ENCODE assay signal across 8 cellular contexts in the genomic region with DNA sequence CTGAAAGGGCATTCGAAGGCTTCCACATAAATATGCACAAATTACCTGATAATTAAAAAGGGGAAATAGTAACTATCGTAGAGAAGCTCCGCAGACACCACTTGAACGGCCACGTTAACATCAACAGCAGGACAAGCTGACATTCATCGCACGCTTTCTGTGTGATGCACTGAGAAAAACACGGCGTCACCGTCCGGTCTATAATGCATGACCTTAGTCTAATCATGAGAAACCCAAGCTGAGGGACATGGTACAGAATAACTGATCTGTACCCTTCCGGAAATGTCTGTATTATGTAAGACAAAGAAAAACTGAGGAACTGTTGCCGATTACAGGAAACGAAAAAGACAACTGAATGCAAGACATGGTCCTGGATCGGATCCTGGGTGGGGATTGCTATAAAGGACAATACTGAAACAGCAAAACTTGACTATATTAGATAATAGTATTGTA. TPM values are rescaled to one million over a fixed set of nuclear protein-coding genes. Genes with fewer than 3 reads are reported as not detected.
DNase-seq lines count a peak whose midpoint lies in the region; ATAC-seq and TF ChIP-seq lines count a peak whose summit lies in the region.

No MANE protein-coding gene starts in this region.

- H3K4me3 ChIP-seq in BLaER1, result peak overlapping the region; percentile 96
- H3K4me3 ChIP-seq in body of pancreas, result no peak overlapping the region
- peak overlapping the region; percentile 50 to 65 (median 54) for H3K4me3 ChIP-seq in liver (ENCODE audit: low read depth in 1 of 3, low read length in 3 of 3)

- 0 to 1% methylated on average over 15 of the region's 15 CpGs for WGBS in body of pancreas, 2 donors
- 1% methylated on average over 15 of the region's 15 CpGs for WGBS in liver

- H3K27ac ChIP-seq in BLaER1 (peak overlapping the region; percentile 61), body of pancreas (peak overlapping the region; percentile 82 to 91 (median 89)), liver (ENCODE audit: low read depth in 1 of 2, low read length in 2 of 2) (peak overlapping the region; percentile 96 to 97)

- TF ChIP-seq POLR2A in body of pancreas (IDR thresholded peaks at IDR 0.05), result no peak

- H3K4me1 ChIP-seq in BLaER1 (peaks cover 34% of the 10 kb centered on the region), body of pancreas (peaks cover 49% of the 10 kb centered on the region), liver (ENCODE audit: control insufficient read depth in 4 of 4, insufficient read depth in 4 of 4, low read length in 3 of 4) (peaks cover 5 to 27% (median 19%) of the 10 kb centered on the region in 4 donors)

- TF ChIP-seq CTCF in body of pancreas (IDR thresholded peaks at IDR 0.05) (no peak), liver (IDR thresholded peaks at IDR 0.05; ENCODE audit: low read depth, low read length, missing input control) (no peak)

- no peak for TF ChIP-seq RAD21 in liver (IDR thresholded peaks at IDR 0.05)

- peaks cover 26% of the 10 kb centered on the region for H4K20me1 ChIP-seq in BLaER1

- H3K27me3 ChIP-seq in BLaER1 (no peaks in the 10 kb centered on the region), body of pancreas (no peaks in the 10 kb centered on the region), liver (ENCODE audit: control insufficient read depth in 4 of 4, insufficient read depth in 4 of 4, low read length in 3 of 4) (no peaks in the 10 kb centered on the region)

- H3K9me3 ChIP-seq in BLaER1 (no peaks in the 10 kb centered on the region), body of pancreas (no peaks in the 10 kb centered on the region), liver (ENCODE audit: control insufficient read depth in 4 of 4, low read length in 3 of 4) (no peaks in the 10 kb centered on the region)

- ATAC-seq in GM19328 (IDR thresholded peaks at IDR 0.05; ENCODE audit: unreplicated experiment), result peak; percentile 7
- ATAC-seq in HG03457 (IDR thresholded peaks at IDR 0.05; ENCODE audit: unreplicated experiment), result peak; percentile 11
- ATAC-seq in body of pancreas, result peak; percentile 9

- DNase-seq in T-helper 1 cell (peak in 3 of 5 donors; percentile 27 to 78 (median 39)), body of pancreas (peak in 1 of 4 donors; percentile 56), NCI-H1436 (lab: John Stamatoyannopoulos, UW) (no peak)
- DNase-seq in stimulated activated naive CD4-positive, alpha-beta T cell treated with Interleukin-2 at 50 U/mL for 16 hours (lab: John Stamatoyannopoulos, UW), result peak; percentile 53

- H3K36me3 ChIP-seq in BLaER1 (peaks cover 31% of the 10 kb centered on the region), body of pancreas (replicated peaks in 1 of 2; ENCODE audit: insufficient read depth in 1 of 2, low read depth in 2 of 2) (no peaks in the 10 kb centered on the region), liver (ENCODE audit: control insufficient read depth in 4 of 4, insufficient read depth in 3 of 4, low read depth in 1 of 4, low read length in 3 of 4) (peaks cover 0 to 6% (median 4%) of the 10 kb centered on the region in 4 donors)

- H3K9ac ChIP-seq in BLaER1, result peak overlapping the region; percentile 66
- H3K9ac ChIP-seq in liver (ENCODE audit: low read depth in 1 of 2, low read length in 2 of 2), result peak overlapping the region; percentile 69 to 88

- H3K4me2 ChIP-seq in BLaER1, result peak overlapping the region; percentile 65

- intact Hi-C loops in body of pancreas (cut with DNase I), result no loop called here

TF ChIP-seq in liver, 16 proteins besides CTCF, POLR2A, EP300 and RAD21:
- TF ChIP-seq, protein P1, sequence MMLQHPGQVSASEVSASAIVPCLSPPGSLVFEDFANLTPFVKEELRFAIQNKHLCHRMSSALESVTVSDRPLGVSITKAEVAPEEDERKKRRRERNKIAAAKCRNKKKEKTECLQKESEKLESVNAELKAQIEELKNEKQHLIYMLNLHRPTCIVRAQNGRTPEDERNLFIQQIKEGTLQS (IDR thresholded peaks at IDR 0.05), result peak; percentile 10
- TF ChIP-seq TAF1 (conservative IDR thresholded peaks at IDR 0.05) (peak; percentile 28), HNF4G (IDR thresholded peaks at IDR 0.05) (no peak), HNF4A (conservative IDR thresholded peaks at IDR 0.05) (peak; percentile 9 to 17)
- TF ChIP-seq, protein P2, sequence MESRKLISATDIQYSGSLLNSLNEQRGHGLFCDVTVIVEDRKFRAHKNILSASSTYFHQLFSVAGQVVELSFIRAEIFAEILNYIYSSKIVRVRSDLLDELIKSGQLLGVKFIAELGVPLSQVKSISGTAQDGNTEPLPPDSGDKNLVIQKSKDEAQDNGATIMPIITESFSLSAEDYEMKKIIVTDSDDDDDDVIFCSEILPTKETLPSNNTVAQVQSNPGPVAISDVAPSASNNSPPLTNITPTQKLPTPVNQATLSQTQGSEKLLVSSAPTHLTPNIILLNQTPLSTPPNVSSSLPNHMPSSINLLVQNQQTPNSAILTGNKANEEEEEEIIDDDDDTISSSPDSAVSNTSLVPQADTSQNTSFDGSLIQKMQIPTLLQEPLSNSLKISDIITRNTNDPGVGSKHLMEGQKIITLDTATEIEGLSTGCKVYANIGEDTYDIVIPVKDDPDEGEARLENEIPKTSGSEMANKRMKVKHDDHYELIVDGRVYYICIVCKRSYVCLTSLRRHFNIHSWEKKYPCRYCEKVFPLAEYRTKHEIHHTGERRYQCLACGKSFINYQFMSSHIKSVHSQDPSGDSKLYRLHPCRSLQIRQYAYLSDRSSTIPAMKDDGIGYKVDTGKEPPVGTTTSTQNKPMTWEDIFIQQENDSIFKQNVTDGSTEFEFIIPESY (IDR thresholded peaks at IDR 0.05), result peak; percentile 8
TF ChIP-seq in liver: peak in this region for 4.

RNA-seq across cellular contexts. Expression of a gene that starts 0.7 kb away (rescaled TPM):
- total RNA-seq in body of pancreas, result 10 to 100 TPM; 45.4 to 62.3 TPM
- 10 to 100 TPM; 29.4 to 40.3 TPM for total RNA-seq in liver
- 10 to 100 TPM; 12.0 to 37.2 TPM for polyA plus RNA-seq in liver

RNA-seq across cellular contexts. Expression of a gene that starts 14.7 kb away (rescaled TPM):
- total RNA-seq in body of pancreas (10 to 100 TPM; 29.8 to 34.3 TPM), liver (10 to 100 TPM; 22.0 to 50.2 TPM)
- 10 to 100 TPM in 1 of 2 donors, 1 to 10 TPM in 1; 6.6 to 30.2 TPM for polyA plus RNA-seq in liver

RNA-seq across cellular contexts. Expression of a gene that starts 45.9 kb away (rescaled TPM):
- 1 to 10 TPM; 1.8 to 6.3 TPM for total RNA-seq in body of pancreas
- total RNA-seq in liver, result 1 to 10 TPM in 1 of 2 donors, under 1 TPM in 1; 0.51 to 1.0 TPM
- polyA plus RNA-seq in liver, result under 1 TPM; 0.55 to 0.68 TPM

Comparison
In these comparisons a context has a peak if more than half of its experiments do, and no peak if none do; other contexts are left out.
1. H3K4me3 ChIP-seq: peak in BLaER1 (single experiment) and liver (3 of 3); none in body of pancreas (0 of 2).
2. Peak in every context shown above with its lines, with median percentiles within 50 percentile points of each other: H3K27ac ChIP-seq and ATAC-seq.